9 cellular contexts compared by ENCODE assay signal in the genomic region with DNA sequence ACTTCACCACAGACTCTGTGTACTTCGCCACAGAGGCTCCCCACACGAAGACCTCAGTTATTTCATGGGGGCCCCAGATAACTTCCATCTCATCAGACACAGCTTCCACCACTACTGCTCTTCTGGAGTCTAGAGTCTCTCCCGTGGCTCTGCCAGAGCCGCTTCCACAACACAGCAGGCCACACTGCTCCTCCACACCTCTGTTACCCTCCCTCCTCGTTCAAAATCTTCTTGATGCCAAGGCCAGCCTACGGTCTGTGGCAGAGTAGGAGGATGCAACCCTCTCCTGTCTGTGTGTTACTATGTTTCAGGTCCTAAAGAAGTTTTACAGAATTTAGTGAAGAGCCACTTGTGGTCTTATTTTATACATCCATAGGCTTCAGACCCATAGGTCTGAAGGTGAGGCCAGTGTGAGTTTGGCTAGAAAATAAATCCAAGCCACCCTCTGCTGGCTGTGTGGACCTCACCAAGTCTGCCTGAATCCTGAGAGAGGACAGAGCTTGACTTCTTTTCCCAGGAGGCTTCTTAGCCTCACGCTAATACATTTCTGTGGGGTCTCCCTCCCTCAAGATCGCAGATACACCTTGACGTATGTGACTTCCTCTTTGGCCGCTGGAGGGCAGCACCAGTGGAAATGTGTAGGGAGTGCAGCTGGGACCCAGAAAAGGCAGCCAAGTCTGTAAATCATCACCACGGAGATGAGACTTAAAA.
A peak's percentile ranks its signal among the peaks of the same experiment; 100 is the strongest.
DNase-seq lines count a peak whose midpoint lies in the region; ATAC-seq, FAIRE-seq and TF ChIP-seq lines count a peak whose summit lies in the region.
"Had no signal": no experiment of that assay in that cellular context is flagged by ENCODE, and none has a peak within 500 bp of the region (broad histone marks: within the 10 kb centered on the region; RNA-seq: fewer than 3 reads in every experiment).

No MANE protein-coding gene starts in this region.

- no peak for ATAC-seq in CD8-positive, alpha-beta T cell
- peak; percentile 97 for ATAC-seq in GM18508 (IDR thresholded peaks at IDR 0.05; ENCODE audit: insufficient read depth, unreplicated experiment)
- ATAC-seq in HG02840 (IDR thresholded peaks at IDR 0.05; ENCODE audit: low FRiP score, unreplicated experiment): peak; percentile 85

- intact Hi-C loops in CD8-positive, alpha-beta T cell (cut with DNase I, micrococcal nuclease): no loop called here
- intact Hi-C loops in activated naive CD4-positive, alpha-beta T cell treated with anti-CD3 and anti-CD28 coated beads for 36 hours (cut with micrococcal nuclease): loop anchor here (5.0 to 10.0 kb wide), 2 partner anchors 91 to 133 kb away; no protein-coding TSS in a partner anchor
- intact Hi-C loops in kidney (cut with DNase I): no loop called here

- no peaks in the 10 kb centered on the region for H3K9me3 ChIP-seq in CD8-positive, alpha-beta T cell (ENCODE audit: low read length)
- no peaks in the 10 kb centered on the region for H3K9me3 ChIP-seq in kidney (ENCODE audit: control insufficient read depth in 1 of 2, low read length in 2 of 2)

- no peak overlapping the region for H3K9ac ChIP-seq in kidney (ENCODE audit: low read length in 2 of 2)

- H3K27me3 Mint-ChIP-seq in CD8-positive, alpha-beta T cell (ENCODE audit: low read depth): peaks cover 7% of the 10 kb centered on the region
- H3K27me3 Mint-ChIP-seq in activated naive CD4-positive, alpha-beta T cell treated with anti-CD3 and anti-CD28 coated beads for 36 hours (ENCODE audit: low read depth): peaks cover 3% of the 10 kb centered on the region
- peaks cover 3% of the 10 kb centered on the region for H3K27me3 Mint-ChIP-seq in type B pancreatic cell

- no peaks in the 10 kb centered on the region for H3K36me3 Mint-ChIP-seq in CD8-positive, alpha-beta T cell
- no peaks in the 10 kb centered on the region for H3K36me3 Mint-ChIP-seq in activated naive CD4-positive, alpha-beta T cell treated with anti-CD3 and anti-CD28 coated beads for 36 hours (ENCODE audit: low read depth)
- no peaks in the 10 kb centered on the region for H3K36me3 Mint-ChIP-seq in type B pancreatic cell

- POLR2A ChIA-PET in CD8-positive, alpha-beta T cell (lab: Charles Lee): no interaction called here

- H3K27ac ChIP-seq in CD8-positive, alpha-beta T cell (ENCODE audit: low read depth, low read length): no peak overlapping the region
- no peak overlapping the region for H3K27ac ChIP-seq in kidney (ENCODE audit: low read depth in 2 of 2, low read length in 2 of 2)

- H3K27ac Mint-ChIP-seq in CD8-positive, alpha-beta T cell: no peak overlapping the region
- H3K27ac Mint-ChIP-seq in activated naive CD4-positive, alpha-beta T cell treated with anti-CD3 and anti-CD28 coated beads for 36 hours: no peak overlapping the region
- H3K27ac Mint-ChIP-seq in type B pancreatic cell: no peak overlapping the region

- no peaks in the 10 kb centered on the region for H3K27me3 ChIP-seq in CD8-positive, alpha-beta T cell (ENCODE audit: insufficient read depth, low read length)

- TF ChIP-seq POLR2A in NB4 (IDR thresholded peaks at IDR 0.05; ENCODE audit: extremely low read depth, insufficient read length): no peak

- peak; percentile 44 for TF ChIP-seq CTCF in CD8-positive, alpha-beta T cell (IDR thresholded peaks at IDR 0.05)
- peak; percentile 90 for TF ChIP-seq CTCF in NB4 (IDR thresholded peaks at IDR 0.05; ENCODE audit: low read depth, low read length)
- TF ChIP-seq CTCF in kidney (IDR thresholded peaks at IDR 0.05; ENCODE audit: borderline replicate concordance, extremely low read depth, insufficient read depth): peak; percentile 62
- TF ChIP-seq CTCF in type B pancreatic cell (conservative IDR thresholded peaks at IDR 0.05): peak; percentile 83

- no peak overlapping the region for H3K4me3 Mint-ChIP-seq in CD8-positive, alpha-beta T cell
- H3K4me3 Mint-ChIP-seq in activated naive CD4-positive, alpha-beta T cell treated with anti-CD3 and anti-CD28 coated beads for 36 hours: no peak overlapping the region
- H3K4me3 Mint-ChIP-seq in type B pancreatic cell: no peak overlapping the region

- H3K36me3 ChIP-seq in CD8-positive, alpha-beta T cell (ENCODE audit: insufficient read depth, low read length): no peaks in the 10 kb centered on the region
- no peaks in the 10 kb centered on the region for H3K36me3 ChIP-seq in kidney (ENCODE audit: control insufficient read depth in 1 of 2, insufficient read depth in 2 of 2, low read length in 2 of 2)

- CTCF ChIA-PET in CD8-positive, alpha-beta T cell (lab: Charles Lee): interaction anchor here (1.0 to 1.5 kb wide), 2 partner anchors 8 to 52 kb away, joined by 3 read pairs; no protein-coding TSS in a partner anchor
- CTCF ChIA-PET in activated naive CD4-positive, alpha-beta T cell treated with anti-CD3 and anti-CD28 coated beads for 36 hours (lab: Charles Lee): interaction anchor here (1.1 to 1.4 kb wide), 4 partner anchors 9 to 90 kb away, joined by 3 to 5 read pairs (median 4); no protein-coding TSS in a partner anchor

- FAIRE-seq in kidney (lab: Jason Lieb, UNC): peak; percentile 39
- FAIRE-seq: TTC549 had no signal

- peak in 3 of 7 experiments; percentile 5 to 20 (median 16) for DNase-seq in CD8-positive, alpha-beta T cell
- DNase-seq in NB4 (ENCODE audit: low read depth): peak; percentile 49
- DNase-seq in activated naive CD4-positive, alpha-beta T cell treated with anti-CD3 and anti-CD28 coated beads for 36 hours: peak; percentile 67
- DNase-seq in kidney: no peak
- no peak for DNase-seq in type B pancreatic cell (ENCODE audit: extremely low spot score, unreplicated experiment)
- DNase-seq in cerebellar nuclear complex (lab: John Stamatoyannopoulos, UW): no peak

- H3K4me3 ChIP-seq in CD8-positive, alpha-beta T cell (ENCODE audit: low read depth, low read length): no peak overlapping the region
- H3K4me3 ChIP-seq in NB4 (ENCODE audit: low read depth, low read length) (no peak overlapping the region), kidney (ENCODE audit: low read length in 2 of 2) (no peak overlapping the region)

- H3K9me3 Mint-ChIP-seq in CD8-positive, alpha-beta T cell: no peaks in the 10 kb centered on the region
- H3K9me3 Mint-ChIP-seq in activated naive CD4-positive, alpha-beta T cell treated with anti-CD3 and anti-CD28 coated beads for 36 hours: no peaks in the 10 kb centered on the region
- H3K9me3 Mint-ChIP-seq in type B pancreatic cell: no peaks in the 10 kb centered on the region

- no peaks in the 10 kb centered on the region for H3K4me1 ChIP-seq in CD8-positive, alpha-beta T cell (ENCODE audit: insufficient read depth, low read length)
- no peaks in the 10 kb centered on the region for H3K4me1 ChIP-seq in kidney (ENCODE audit: control insufficient read depth in 1 of 2, insufficient read depth in 1 of 2, low read depth in 1 of 2, low read length in 2 of 2)

- peaks cover 2% of the 10 kb centered on the region for H3K4me1 Mint-ChIP-seq in CD8-positive, alpha-beta T cell (ENCODE audit: low read depth)
- H3K4me1 Mint-ChIP-seq in activated naive CD4-positive, alpha-beta T cell treated with anti-CD3 and anti-CD28 coated beads for 36 hours (ENCODE audit: low read depth): no peaks in the 10 kb centered on the region
- H3K4me1 Mint-ChIP-seq in type B pancreatic cell (ENCODE audit: unreplicated experiment): no peaks in the 10 kb centered on the region

Comparison
In these comparisons a context has a peak if more than half of its experiments do, and no peak if none do; other contexts are left out.
1. DNase-seq: peak in NB4 (single experiment) and activated naive CD4-positive, alpha-beta T cell treated with anti-CD3 and anti-CD28 coated beads for 36 hours (single experiment); none in kidney (single experiment), type B pancreatic cell (single experiment) and cerebellar nuclear complex (0 of 2).
2. Peak in every context shown above with its lines, with median percentiles within 50 percentile points of each other: CTCF ChIP-seq.